1 cellular context compared by ENCODE assay signal in genomic region chr12:25025951-25026490, GRCh38.
TF ChIP-seq lines count a peak whose summit lies in the region.

No MANE protein-coding gene starts in this region.

TF ChIP-seq in H1, 55 proteins besides CTCF, POLR2A, EP300 and RAD21:
- TF ChIP-seq RBBP5 (IDR thresholded peaks at IDR 0.05; ENCODE audit: borderline replicate concordance, low read depth, low read length) (no peak), BRCA1 (IDR thresholded peaks at IDR 0.05; ENCODE audit: low read depth, low read length) (no peak), SIRT6 (IDR thresholded peaks at IDR 0.05; ENCODE audit: low read length) (no peak), POLR2AphosphoS5 (IDR thresholded peaks at IDR 0.05; ENCODE audit: low read depth, low read length) (no peak), ASH2L (IDR thresholded peaks at IDR 0.05; ENCODE audit: low read length) (no peak), SUZ12 (IDR thresholded peaks at IDR 0.05; ENCODE audit: low read length) (no peak), CREB1 (IDR thresholded peaks at IDR 0.05) (no peak), ZNF274 (IDR thresholded peaks at IDR 0.05; ENCODE audit: borderline replicate concordance, extremely low read depth, low read length) (no peak), HDAC6 (IDR thresholded peaks at IDR 0.05; ENCODE audit: low read depth, low read length) (no peak), MAFK (IDR thresholded peaks at IDR 0.05; ENCODE audit: low read depth, low read length) (no peak)
- TF ChIP-seq, protein P1, sequence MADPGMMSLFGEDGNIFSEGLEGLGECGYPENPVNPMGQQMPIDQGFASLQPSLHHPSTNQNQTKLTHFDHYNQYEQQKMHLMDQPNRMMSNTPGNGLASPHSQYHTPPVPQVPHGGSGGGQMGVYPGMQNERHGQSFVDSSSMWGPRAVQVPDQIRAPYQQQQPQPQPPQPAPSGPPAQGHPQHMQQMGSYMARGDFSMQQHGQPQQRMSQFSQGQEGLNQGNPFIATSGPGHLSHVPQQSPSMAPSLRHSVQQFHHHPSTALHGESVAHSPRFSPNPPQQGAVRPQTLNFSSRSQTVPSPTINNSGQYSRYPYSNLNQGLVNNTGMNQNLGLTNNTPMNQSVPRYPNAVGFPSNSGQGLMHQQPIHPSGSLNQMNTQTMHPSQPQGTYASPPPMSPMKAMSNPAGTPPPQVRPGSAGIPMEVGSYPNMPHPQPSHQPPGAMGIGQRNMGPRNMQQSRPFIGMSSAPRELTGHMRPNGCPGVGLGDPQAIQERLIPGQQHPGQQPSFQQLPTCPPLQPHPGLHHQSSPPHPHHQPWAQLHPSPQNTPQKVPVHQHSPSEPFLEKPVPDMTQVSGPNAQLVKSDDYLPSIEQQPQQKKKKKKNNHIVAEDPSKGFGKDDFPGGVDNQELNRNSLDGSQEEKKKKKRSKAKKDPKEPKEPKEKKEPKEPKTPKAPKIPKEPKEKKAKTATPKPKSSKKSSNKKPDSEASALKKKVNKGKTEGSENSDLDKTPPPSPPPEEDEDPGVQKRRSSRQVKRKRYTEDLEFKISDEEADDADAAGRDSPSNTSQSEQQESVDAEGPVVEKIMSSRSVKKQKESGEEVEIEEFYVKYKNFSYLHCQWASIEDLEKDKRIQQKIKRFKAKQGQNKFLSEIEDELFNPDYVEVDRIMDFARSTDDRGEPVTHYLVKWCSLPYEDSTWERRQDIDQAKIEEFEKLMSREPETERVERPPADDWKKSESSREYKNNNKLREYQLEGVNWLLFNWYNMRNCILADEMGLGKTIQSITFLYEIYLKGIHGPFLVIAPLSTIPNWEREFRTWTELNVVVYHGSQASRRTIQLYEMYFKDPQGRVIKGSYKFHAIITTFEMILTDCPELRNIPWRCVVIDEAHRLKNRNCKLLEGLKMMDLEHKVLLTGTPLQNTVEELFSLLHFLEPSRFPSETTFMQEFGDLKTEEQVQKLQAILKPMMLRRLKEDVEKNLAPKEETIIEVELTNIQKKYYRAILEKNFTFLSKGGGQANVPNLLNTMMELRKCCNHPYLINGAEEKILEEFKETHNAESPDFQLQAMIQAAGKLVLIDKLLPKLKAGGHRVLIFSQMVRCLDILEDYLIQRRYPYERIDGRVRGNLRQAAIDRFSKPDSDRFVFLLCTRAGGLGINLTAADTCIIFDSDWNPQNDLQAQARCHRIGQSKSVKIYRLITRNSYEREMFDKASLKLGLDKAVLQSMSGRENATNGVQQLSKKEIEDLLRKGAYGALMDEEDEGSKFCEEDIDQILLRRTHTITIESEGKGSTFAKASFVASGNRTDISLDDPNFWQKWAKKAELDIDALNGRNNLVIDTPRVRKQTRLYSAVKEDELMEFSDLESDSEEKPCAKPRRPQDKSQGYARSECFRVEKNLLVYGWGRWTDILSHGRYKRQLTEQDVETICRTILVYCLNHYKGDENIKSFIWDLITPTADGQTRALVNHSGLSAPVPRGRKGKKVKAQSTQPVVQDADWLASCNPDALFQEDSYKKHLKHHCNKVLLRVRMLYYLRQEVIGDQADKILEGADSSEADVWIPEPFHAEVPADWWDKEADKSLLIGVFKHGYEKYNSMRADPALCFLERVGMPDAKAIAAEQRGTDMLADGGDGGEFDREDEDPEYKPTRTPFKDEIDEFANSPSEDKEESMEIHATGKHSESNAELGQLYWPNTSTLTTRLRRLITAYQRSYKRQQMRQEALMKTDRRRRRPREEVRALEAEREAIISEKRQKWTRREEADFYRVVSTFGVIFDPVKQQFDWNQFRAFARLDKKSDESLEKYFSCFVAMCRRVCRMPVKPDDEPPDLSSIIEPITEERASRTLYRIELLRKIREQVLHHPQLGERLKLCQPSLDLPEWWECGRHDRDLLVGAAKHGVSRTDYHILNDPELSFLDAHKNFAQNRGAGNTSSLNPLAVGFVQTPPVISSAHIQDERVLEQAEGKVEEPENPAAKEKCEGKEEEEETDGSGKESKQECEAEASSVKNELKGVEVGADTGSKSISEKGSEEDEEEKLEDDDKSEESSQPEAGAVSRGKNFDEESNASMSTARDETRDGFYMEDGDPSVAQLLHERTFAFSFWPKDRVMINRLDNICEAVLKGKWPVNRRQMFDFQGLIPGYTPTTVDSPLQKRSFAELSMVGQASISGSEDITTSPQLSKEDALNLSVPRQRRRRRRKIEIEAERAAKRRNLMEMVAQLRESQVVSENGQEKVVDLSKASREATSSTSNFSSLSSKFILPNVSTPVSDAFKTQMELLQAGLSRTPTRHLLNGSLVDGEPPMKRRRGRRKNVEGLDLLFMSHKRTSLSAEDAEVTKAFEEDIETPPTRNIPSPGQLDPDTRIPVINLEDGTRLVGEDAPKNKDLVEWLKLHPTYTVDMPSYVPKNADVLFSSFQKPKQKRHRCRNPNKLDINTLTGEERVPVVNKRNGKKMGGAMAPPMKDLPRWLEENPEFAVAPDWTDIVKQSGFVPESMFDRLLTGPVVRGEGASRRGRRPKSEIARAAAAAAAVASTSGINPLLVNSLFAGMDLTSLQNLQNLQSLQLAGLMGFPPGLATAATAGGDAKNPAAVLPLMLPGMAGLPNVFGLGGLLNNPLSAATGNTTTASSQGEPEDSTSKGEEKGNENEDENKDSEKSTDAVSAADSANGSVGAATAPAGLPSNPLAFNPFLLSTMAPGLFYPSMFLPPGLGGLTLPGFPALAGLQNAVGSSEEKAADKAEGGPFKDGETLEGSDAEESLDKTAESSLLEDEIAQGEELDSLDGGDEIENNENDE (IDR thresholded peaks at IDR 0.05; ENCODE audit: insufficient replicate concordance, low read length) = no peak
- TF ChIP-seq, protein P2, sequence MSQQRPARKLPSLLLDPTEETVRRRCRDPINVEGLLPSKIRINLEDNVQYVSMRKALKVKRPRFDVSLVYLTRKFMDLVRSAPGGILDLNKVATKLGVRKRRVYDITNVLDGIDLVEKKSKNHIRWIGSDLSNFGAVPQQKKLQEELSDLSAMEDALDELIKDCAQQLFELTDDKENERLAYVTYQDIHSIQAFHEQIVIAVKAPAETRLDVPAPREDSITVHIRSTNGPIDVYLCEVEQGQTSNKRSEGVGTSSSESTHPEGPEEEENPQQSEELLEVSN (IDR thresholded peaks at IDR 0.05) = no peak
